9 cellular contexts compared by ENCODE assay signal in the genomic region with DNA sequence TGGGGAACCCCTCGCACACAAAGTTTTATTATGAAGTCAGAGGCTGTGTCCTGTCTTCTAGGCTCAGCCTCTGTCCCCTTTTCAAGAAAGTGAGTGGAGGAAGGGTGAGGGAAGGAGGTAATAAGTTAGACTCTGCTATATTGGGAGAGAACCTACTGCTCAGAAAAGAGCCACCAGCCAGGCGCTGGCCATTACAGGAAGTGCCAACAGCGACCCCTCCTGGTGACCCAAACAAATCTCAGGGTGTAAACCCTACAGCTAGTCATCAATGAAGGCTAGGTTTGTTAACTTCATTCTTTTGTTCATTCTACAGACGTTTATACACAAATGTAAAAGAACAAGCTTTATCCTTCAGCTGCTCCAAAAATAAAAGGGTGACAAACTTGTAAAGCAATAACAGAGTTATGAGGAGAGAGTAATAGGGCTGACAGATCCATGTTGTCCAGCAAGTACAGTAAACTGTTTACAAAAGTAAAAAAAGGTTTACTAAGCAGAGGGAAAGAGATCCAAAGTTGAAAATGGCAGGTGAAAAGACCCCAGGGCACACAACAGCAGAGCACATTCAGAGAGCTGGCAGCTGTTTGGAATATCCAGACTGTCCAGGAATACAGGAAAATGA.
A peak's percentile ranks its signal among the peaks of the same experiment; 100 is the strongest.
DNase-seq lines count a peak whose midpoint lies in the region; ATAC-seq and TF ChIP-seq lines count a peak whose summit lies in the region.
"Had no signal": no experiment of that assay in that cellular context is flagged by ENCODE, and none has a peak within 500 bp of the region (broad histone marks: within the 10 kb centered on the region; RNA-seq: fewer than 3 reads in every experiment).

No MANE protein-coding gene starts in this region.

- H3K4me1 Mint-ChIP-seq in neural progenitor cell = peaks cover 81% of the 10 kb centered on the region

- no peak overlapping the region for H3K27ac Mint-ChIP-seq in neural progenitor cell

- ATAC-seq in HG02571 (IDR thresholded peaks at IDR 0.05; ENCODE audit: unreplicated experiment) (no peak), HG03139 (IDR thresholded peaks at IDR 0.05; ENCODE audit: unreplicated experiment) (no peak)

- H3F3A ChIP-seq in DOHH2 (ENCODE audit: control insufficient read depth, insufficient read depth) (no peaks in the 10 kb centered on the region), neural progenitor cell (ENCODE audit: low read depth) (peaks cover 39% of the 10 kb centered on the region)

- no peak for DNase-seq in HFF-Myc (ENCODE audit: extremely low read depth, low read depth)
- peak; percentile 37 for DNase-seq in NCI-H748 treated with DMSO at 0.1 percent for 48 hours (lab: John Stamatoyannopoulos, UW)
- peak; percentile 15 to 20 for DNase-seq in cardiac fibroblast (ENCODE audit: low read depth in 2 of 2)
- peak; percentile 90 for DNase-seq in neural progenitor cell (ENCODE audit: low spot score)
- no peak for DNase-seq in NCI-H345 (lab: John Stamatoyannopoulos, UW)

- no peaks in the 10 kb centered on the region for H3K36me3 ChIP-seq in DOHH2 (ENCODE audit: control insufficient read depth, low read length)
- H3K36me3 ChIP-seq in neural progenitor cell = no peaks in the 10 kb centered on the region

- H3K27ac ChIP-seq in DOHH2 (ENCODE audit: low read depth, low read length) = no peak overlapping the region
- H3K27ac ChIP-seq in neural progenitor cell = no peak overlapping the region

- no peak overlapping the region for H3K9ac ChIP-seq in neural progenitor cell

- no peak overlapping the region for H2AFZ ChIP-seq in neural progenitor cell (replicated peaks)

- TF ChIP-seq CTCF in DOHH2 (IDR thresholded peaks at IDR 0.05; ENCODE audit: low read depth, low read length, poor library complexity, severe bottlenecking) = peak; percentile 86
- peak; percentile 77 for TF ChIP-seq CTCF in HFF-Myc (IDR thresholded peaks at IDR 0.05; ENCODE audit: low read depth, low read length, missing control alignments)
- peak; percentile 45 for TF ChIP-seq CTCF in cardiac fibroblast (IDR thresholded peaks at IDR 0.05; ENCODE audit: low read depth, low read length)
- peak; percentile 98 for TF ChIP-seq CTCF in neural progenitor cell (IDR thresholded peaks at IDR 0.05)

- peaks cover 15% of the 10 kb centered on the region for H3K27me3 Mint-ChIP-seq in neural progenitor cell (ENCODE audit: insufficient read depth, low read depth)

- no peaks in the 10 kb centered on the region for H3K36me3 Mint-ChIP-seq in neural progenitor cell

- H3K4me2 ChIP-seq in DOHH2 (ENCODE audit: low read length) (no peak overlapping the region), neural progenitor cell (peak overlapping the region; percentile 55)

- H3K9me3 Mint-ChIP-seq in neural progenitor cell = no peaks in the 10 kb centered on the region

- no peaks in the 10 kb centered on the region for H3K9me3 ChIP-seq in DOHH2 (ENCODE audit: control insufficient read depth, insufficient read depth, low read length)
- H3K9me3 ChIP-seq in neural progenitor cell (ENCODE audit: low read depth) = no peaks in the 10 kb centered on the region

- H3K4me1 ChIP-seq in DOHH2 (ENCODE audit: control insufficient read depth, low read length) (no peaks in the 10 kb centered on the region), neural progenitor cell (peaks cover 78% of the 10 kb centered on the region)

- no peak overlapping the region for H3K4me3 Mint-ChIP-seq in neural progenitor cell

- H3K27me3 ChIP-seq in DOHH2 (ENCODE audit: control insufficient read depth, low read length) (peaks cover 9% of the 10 kb centered on the region; the same call in 1 of the 2 replicates), neural progenitor cell (peaks cover 13% of the 10 kb centered on the region)

- H3K9me2 ChIP-seq in DOHH2 (replicated peaks; ENCODE audit: control insufficient read depth, low read length) = no peaks in the 10 kb centered on the region

- H4K20me1 ChIP-seq in DOHH2 (ENCODE audit: control insufficient read depth, insufficient read depth, low read depth, low read length) = no peaks in the 10 kb centered on the region
- H4K20me1 ChIP-seq in neural progenitor cell (ENCODE audit: low read depth) = peaks cover 9% of the 10 kb centered on the region

- H3K4me3 ChIP-seq in DOHH2 (ENCODE audit: low read length) (no peak overlapping the region), HFF-Myc (replicated peaks; ENCODE audit: low read depth, low read length) (no peak overlapping the region), cardiac fibroblast (replicated peaks in 1 of 2; ENCODE audit: low read depth in 2 of 2, low read length in 2 of 2) (no peak overlapping the region), neural progenitor cell (no peak overlapping the region)
- H3K4me3 ChIP-seq: lung had no signal

- H3K79me2 ChIP-seq in DOHH2 (ENCODE audit: control insufficient read depth, low read length) = no peaks in the 10 kb centered on the region
- no peaks in the 10 kb centered on the region for H3K79me2 ChIP-seq in neural progenitor cell (ENCODE audit: low read depth)

Comparison
In these comparisons a context has a peak if more than half of its experiments do, and no peak if none do; other contexts are left out.
1. CTCF ChIP-seq: peak in every context shown above with its lines; median percentile 98 in neural progenitor cell; 86 in DOHH2; 77 in HFF-Myc; 45 in cardiac fibroblast.
2. DNase-seq: peak in NCI-H748 treated with DMSO at 0.1 percent for 48 hours (single experiment), cardiac fibroblast (2 of 2) and neural progenitor cell (single experiment); none in HFF-Myc (single experiment) and NCI-H345 (single experiment).